Comparison of ENCODE assay signal across 23 cellular contexts in genomic region chr7:69826283-69826682, GRCh38.
DNase-seq lines count a peak whose midpoint lies in the region; ATAC-seq and TF ChIP-seq lines count a peak whose summit lies in the region.
"Had no signal": no experiment of that assay in that cellular context is flagged by ENCODE, and none has a peak within 500 bp of the region (broad histone marks: within the 10 kb centered on the region; RNA-seq: fewer than 3 reads in every experiment).

No MANE protein-coding gene starts in this region.

- no peak overlapping the region for H3K9ac ChIP-seq in BLaER1 treated with 17β-estradiol and CSF1 and Interleukin-3, amounts not matched to agents 10 nM and 100 nM
- H3K9ac ChIP-seq in Loucy (ENCODE audit: low read depth, low read length, poor library complexity, severe bottlenecking), result no peak overlapping the region

- no peak overlapping the region for H3K4me3 ChIP-seq in BLaER1 treated with 17β-estradiol and CSF1 and Interleukin-3, amounts not matched to agents 10 nM and 100 nM
- no peak overlapping the region for H3K4me3 ChIP-seq in Loucy (ENCODE audit: low read length, poor library complexity, severe bottlenecking)
- H3K4me3 ChIP-seq: A549, Peyer's patch had no signal

- no peak overlapping the region for H2AFZ ChIP-seq in Loucy (ENCODE audit: low read length)

- peaks cover 2% of the 10 kb centered on the region for H3K36me3 Mint-ChIP-seq in central memory CD8-positive, alpha-beta T cell (ENCODE audit: insufficient read depth)
- peaks cover 0 to 7% of the 10 kb centered on the region in 2 donors for H3K36me3 Mint-ChIP-seq in naive B cell
- no peaks in the 10 kb centered on the region for H3K36me3 Mint-ChIP-seq in naive thymus-derived CD8-positive, alpha-beta T cell

- H3F3A ChIP-seq in Loucy (ENCODE audit: low read depth), result no peaks in the 10 kb centered on the region

- H3K27me3 Mint-ChIP-seq in central memory CD8-positive, alpha-beta T cell, result peaks cover 8% of the 10 kb centered on the region
- H3K27me3 Mint-ChIP-seq in naive B cell, result no peaks in the 10 kb centered on the region
- peaks cover 0 to 4% (median 0%) of the 10 kb centered on the region in 5 donors for H3K27me3 Mint-ChIP-seq in naive thymus-derived CD8-positive, alpha-beta T cell

- peak overlapping the region in 1 of 11 experiments; percentile 85; a peak in 1 of 22 replicates for H3K27ac ChIP-seq in BLaER1 treated with 17β-estradiol and CSF1 and Interleukin-3, amounts not matched to agents 10 nM and 100 nM
- H3K27ac ChIP-seq: A549 had no signal

- H3K9me3 Mint-ChIP-seq in central memory CD8-positive, alpha-beta T cell, result no peaks in the 10 kb centered on the region
- H3K9me3 Mint-ChIP-seq in naive B cell, result no peaks in the 10 kb centered on the region
- H3K9me3 Mint-ChIP-seq in naive thymus-derived CD8-positive, alpha-beta T cell, result no peaks in the 10 kb centered on the region

- TF ChIP-seq CTCF in Loucy (conservative IDR thresholded peaks at IDR 0.05; ENCODE audit: low read length), result no peak

- no peaks in the 10 kb centered on the region for H3K9me2 ChIP-seq in Loucy (replicated peaks; ENCODE audit: low read depth, low read length)

- H3K36me3 ChIP-seq in BLaER1 treated with 17β-estradiol and CSF1 and Interleukin-3, amounts not matched to agents 10 nM and 100 nM, result peaks cover 0 to 17% (median 7%) of the 10 kb centered on the region in 11 experiments; a peak in 8 of 22 replicates
- H3K36me3 ChIP-seq in Loucy (ENCODE audit: insufficient read depth, low read length), result no peaks in the 10 kb centered on the region
- H3K36me3 ChIP-seq: Peyer's patch had no signal

- peak overlapping the region; percentile 46 for H3K27ac Mint-ChIP-seq in central memory CD8-positive, alpha-beta T cell (ENCODE audit: low read depth)
- peak overlapping the region in 5 of 6 donors; percentile 72 to 97 (median 89) for H3K27ac Mint-ChIP-seq in naive B cell
- peak overlapping the region in 2 of 10 donors; percentile 3 to 30 for H3K27ac Mint-ChIP-seq in naive thymus-derived CD8-positive, alpha-beta T cell

- peak overlapping the region in 8 of 11 experiments; percentile 41 to 89 (median 78); a peak in 16 of 22 replicates for H3K4me2 ChIP-seq in BLaER1 treated with 17β-estradiol and CSF1 and Interleukin-3, amounts not matched to agents 10 nM and 100 nM
- peak overlapping the region; percentile 60 for H3K4me2 ChIP-seq in Loucy (ENCODE audit: low read depth, low read length, poor library complexity, severe bottlenecking)
- H3K4me2 ChIP-seq: A549 had no signal

- peaks cover 45% of the 10 kb centered on the region for H3K79me2 ChIP-seq in Loucy (ENCODE audit: insufficient read depth, low read length)

- POLR2A ChIA-PET in naive thymus-derived CD8-positive, alpha-beta T cell (lab: Charles Lee), result no interaction called here

- H3K4me1 Mint-ChIP-seq in central memory CD8-positive, alpha-beta T cell, result peaks cover 17% of the 10 kb centered on the region
- H3K4me1 Mint-ChIP-seq in naive B cell, result peaks cover 55 to 68% (median 62%) of the 10 kb centered on the region in 3 donors
- peaks cover 2 to 55% (median 7%) of the 10 kb centered on the region in 4 donors for H3K4me1 Mint-ChIP-seq in naive thymus-derived CD8-positive, alpha-beta T cell

- H3K4me1 ChIP-seq in BLaER1 treated with 17β-estradiol and CSF1 and Interleukin-3, amounts not matched to agents 10 nM and 100 nM, result peaks cover 52 to 66% (median 61%) of the 10 kb centered on the region in 10 experiments
- H3K4me1 ChIP-seq in Loucy (ENCODE audit: insufficient read depth, low read length, poor library complexity, severe bottlenecking), result peaks cover 56% of the 10 kb centered on the region
- H3K4me1 ChIP-seq: A549 had no signal

- peaks cover 9 to 17% (median 12%) of the 10 kb centered on the region in 11 experiments; a peak in 19 of 22 replicates for H3K9me3 ChIP-seq in BLaER1 treated with 17β-estradiol and CSF1 and Interleukin-3, amounts not matched to agents 10 nM and 100 nM (replicated peaks in 1 of 11)
- H3K9me3 ChIP-seq in Loucy (ENCODE audit: insufficient read depth, low read depth, low read length), result no peaks in the 10 kb centered on the region
- H3K9me3 ChIP-seq: Peyer's patch had no signal

- no peak for DNase-seq in central memory CD8-positive, alpha-beta T cell (ENCODE audit: low spot score in 2 of 2)
- DNase-seq in naive B cell (no peak), midbrain (lab: John Stamatoyannopoulos, UW) (no peak), left lobe of liver (ENCODE audit: low spot score) (no peak)
- no peak for DNase-seq in naive thymus-derived CD8-positive, alpha-beta T cell
- DNase-seq: EL, GF-D8, Kasumi-1, MV-4-11, NCI-H1105, NCI-H146, NCI-H1930, NCI-H2107, NCI-H446, NCI-H524 treated with DMSO at 0.1 percent for 48 hours, NCI-H82, OCI-M1, Peyer's patch, SHP77 treated with DMSO at 0.1 percent for 48 hours had no signal

- no peaks in the 10 kb centered on the region for H3K27me3 ChIP-seq in BLaER1 treated with 17β-estradiol and CSF1 and Interleukin-3, amounts not matched to agents 10 nM and 100 nM
- H3K27me3 ChIP-seq in Loucy (ENCODE audit: insufficient read depth, low read length, poor library complexity, severe bottlenecking), result no peaks in the 10 kb centered on the region
- H3K27me3 ChIP-seq: Peyer's patch had no signal

- H3K4me3 Mint-ChIP-seq in central memory CD8-positive, alpha-beta T cell, result no peak overlapping the region
- H3K4me3 Mint-ChIP-seq in naive B cell, result peak overlapping the region; percentile 79 to 96 (median 90)
- no peak overlapping the region for H3K4me3 Mint-ChIP-seq in naive thymus-derived CD8-positive, alpha-beta T cell

- peaks cover 0 to 58% (median 6%) of the 10 kb centered on the region in 11 experiments; a peak in 10 of 22 replicates for H4K20me1 ChIP-seq in BLaER1 treated with 17β-estradiol and CSF1 and Interleukin-3, amounts not matched to agents 10 nM and 100 nM
- peaks cover 18% of the 10 kb centered on the region for H4K20me1 ChIP-seq in Loucy (ENCODE audit: insufficient read depth, low read length, poor library complexity, severe bottlenecking)

- ATAC-seq in central memory CD8-positive, alpha-beta T cell (replicated peaks; ENCODE audit: extremely low read depth, poor library complexity, severe bottlenecking), result no peak
- ATAC-seq in naive B cell (ENCODE audit: low read depth in 2 of 2) (no peak), GM18868 (IDR thresholded peaks at IDR 0.05; ENCODE audit: unreplicated experiment) (no peak), left lobe of liver (no peak)
- ATAC-seq in naive thymus-derived CD8-positive, alpha-beta T cell, result no peak
- ATAC-seq: A549 had no signal

Comparison
In these comparisons a context has a peak if more than half of its experiments do, and no peak if none do; other contexts are left out.
1. H3K4me3 Mint-ChIP-seq: peak in naive B cell (8 of 8); none in central memory CD8-positive, alpha-beta T cell (single experiment) and naive thymus-derived CD8-positive, alpha-beta T cell (0 of 10).